Comparison of ENCODE assay signal across 8 cellular contexts in genomic region chr2:28423856-28424605, GRCh38. TPM values are rescaled to one million over a fixed set of nuclear protein-coding genes. Genes with fewer than 3 reads are reported as not detected.
DNase-seq lines count a peak whose midpoint lies in the region; ATAC-seq lines count a peak whose summit lies in the region.

No MANE protein-coding gene starts in this region.

- no peaks in the 10 kb centered on the region for H3K27me3 ChIP-seq in esophagus (ENCODE audit: control insufficient read depth in 1 of 2, insufficient read depth in 2 of 2, low read length in 2 of 2)

- H3K4me1 ChIP-seq in esophagus (ENCODE audit: control insufficient read depth in 2 of 2, insufficient read depth in 2 of 2, low read length in 1 of 2), result no peaks in the 10 kb centered on the region

- no peaks in the 10 kb centered on the region for H3K9me3 ChIP-seq in esophagus (ENCODE audit: control insufficient read depth in 2 of 2, insufficient read depth in 1 of 2, low read depth in 1 of 2, low read length in 1 of 2)

- H3K27ac Mint-ChIP-seq in stimulated activated memory B cell treated with anti-CD40 and anti-IgM and Interleukin-4, amounts not matched to agents 10 μg/mL and 1 μg/mL and 100 μg/mL, for 72 hours, result peak overlapping the region; percentile 52

- WGBS in esophagus, 2 donors, result 33 to 35% methylated on average over 7 of the region's 7 CpGs

- H3K9me3 Mint-ChIP-seq in stimulated activated memory B cell treated with anti-CD40 and anti-IgM and Interleukin-4, amounts not matched to agents 10 μg/mL and 1 μg/mL and 100 μg/mL, for 72 hours, result no peaks in the 10 kb centered on the region

- peaks cover 23% of the 10 kb centered on the region for H3K4me1 Mint-ChIP-seq in stimulated activated memory B cell treated with anti-CD40 and anti-IgM and Interleukin-4, amounts not matched to agents 10 μg/mL and 1 μg/mL and 100 μg/mL, for 72 hours

- H3K27me3 Mint-ChIP-seq in stimulated activated memory B cell treated with anti-CD40 and anti-IgM and Interleukin-4, amounts not matched to agents 10 μg/mL and 1 μg/mL and 100 μg/mL, for 72 hours, result peaks cover 20% of the 10 kb centered on the region

- peak; percentile 46 for DNase-seq in activated CD4-positive, alpha-beta T cell treated with anti-CD3 and anti-CD28 coated beads for 48 hours
- no peak for DNase-seq in activated CD4-positive, alpha-beta T cell treated with anti-CD3 and anti-CD28 coated beads for 1 hour
- DNase-seq in SKM-1 treated with dmso at 0.1 percent for 144 hours (lab: John Stamatoyannopoulos, UW; ENCODE audit: unreplicated experiment), result peak; percentile 39
- no peak for DNase-seq in amygdala (lab: John Stamatoyannopoulos, UW)
- DNase-seq in pons (ENCODE audit: low spot score), result no peak

- no peak overlapping the region for H3K4me3 ChIP-seq in esophagus (ENCODE audit: low read depth in 1 of 2, low read length in 2 of 2)

- peak overlapping the region; percentile 6 for H3K4me3 Mint-ChIP-seq in stimulated activated memory B cell treated with anti-CD40 and anti-IgM and Interleukin-4, amounts not matched to agents 10 μg/mL and 1 μg/mL and 100 μg/mL, for 72 hours

- peaks cover 0 to 3% of the 10 kb centered on the region in 2 donors for H3K36me3 ChIP-seq in esophagus (ENCODE audit: control insufficient read depth in 2 of 2, insufficient read depth in 2 of 2, low read length in 1 of 2)

- peak overlapping the region; percentile 45 to 61 for H3K27ac ChIP-seq in esophagus (ENCODE audit: low read depth in 2 of 2, low read length in 1 of 2)

- ATAC-seq in stimulated activated memory B cell treated with anti-CD40 and anti-IgM and Interleukin-4, amounts not matched to agents 10 μg/mL and 1 μg/mL and 100 μg/mL, for 72 hours, result peak; percentile 53
- no peak for ATAC-seq in GM21360 (IDR thresholded peaks at IDR 0.05; ENCODE audit: unreplicated experiment)

- H3K36me3 Mint-ChIP-seq in stimulated activated memory B cell treated with anti-CD40 and anti-IgM and Interleukin-4, amounts not matched to agents 10 μg/mL and 1 μg/mL and 100 μg/mL, for 72 hours, result peaks cover 5% of the 10 kb centered on the region

RNA-seq across cellular contexts. Expression of gene FOSL2, which starts 31.4 kb away (rescaled TPM):
- 10 to 100 TPM; 53.2 to 60.0 TPM for polyA plus RNA-seq in esophagus

Comparison
In these comparisons a context has a peak if more than half of its experiments do, and no peak if none do; other contexts are left out.
1. DNase-seq: peak in activated CD4-positive, alpha-beta T cell treated with anti-CD3 and anti-CD28 coated beads for 48 hours (single experiment) and SKM-1 treated with dmso at 0.1 percent for 144 hours (single experiment); none in activated CD4-positive, alpha-beta T cell treated with anti-CD3 and anti-CD28 coated beads for 1 hour (single experiment), amygdala (0 of 56) and pons (single experiment).